23 cellular contexts compared by ENCODE assay signal in genomic region chr12:3017281-3017680, GRCh38. TPM values are rescaled to one million over a fixed set of nuclear protein-coding genes. Genes with fewer than 3 reads are reported as not detected.
DNase-seq lines count a peak whose midpoint lies in the region; ATAC-seq, FAIRE-seq and TF ChIP-seq lines count a peak whose summit lies in the region.
"Had no signal": no experiment of that assay in that cellular context is flagged by ENCODE, and none has a peak within 500 bp of the region (broad histone marks: within the 10 kb centered on the region; RNA-seq: fewer than 3 reads in every experiment).

No MANE protein-coding gene starts in this region.

- H3K4me1 ChIP-seq in HepG2 (ENCODE audit: insufficient read depth, low read length) (no peaks in the 10 kb centered on the region), right lobe of liver (no peaks in the 10 kb centered on the region), osteoblast (ENCODE audit: insufficient read depth, low read length) (peaks cover 6% of the 10 kb centered on the region)
- H3K4me1 ChIP-seq: BE2C, Caco-2 had no signal

- TF ChIP-seq EP300 in HepG2 (IDR thresholded peaks at IDR 0.05; ENCODE audit: low read depth in 2 of 2, low read length in 2 of 2) (no peak), HepG2 (CRISPR knock-in tag; IDR thresholded peaks at IDR 0.05; ENCODE audit: borderline replicate concordance) (no peak)

- WGBS in HepG2 (ENCODE audit: low lambda C conversion rate), result 100% methylated on average over 5 of the region's 11 CpGs
- no CpG with 5 or more reads among the region's 11 CpGs for WGBS in right lobe of liver (ENCODE audit: insufficient coverage, low coverage, low lambda C conversion rate, missing lambda C conversion rate)

- no peak for TF ChIP-seq CTCF in HepG2 (CRISPR knock-in tag; IDR thresholded peaks at IDR 0.05)
- TF ChIP-seq CTCF in right lobe of liver (IDR thresholded peaks at IDR 0.05), result no peak
- no peak for TF ChIP-seq CTCF in osteoblast (IDR thresholded peaks at IDR 0.05; ENCODE audit: extremely low read depth, low read depth, low read length)

- TF ChIP-seq RAD21 in HepG2 (CRISPR knock-in tag; IDR thresholded peaks at IDR 0.05), result no peak

- no peaks in the 10 kb centered on the region for H3K9me3 ChIP-seq in HepG2 (ENCODE audit: low read length)
- no peaks in the 10 kb centered on the region for H3K9me3 ChIP-seq in right lobe of liver
- no peaks in the 10 kb centered on the region for H3K9me3 ChIP-seq in osteoblast (ENCODE audit: low read depth, low read length)
- H3K9me3 ChIP-seq: BE2C, BLaER1, Caco-2 had no signal

- H3K4me3 ChIP-seq in HepG2 (replicated peaks in 1 of 3; ENCODE audit: insufficient read depth in 1 of 3, low read depth in 2 of 3, low read length in 3 of 3) (no peak overlapping the region), right lobe of liver (no peak overlapping the region), osteoblast (ENCODE audit: insufficient read depth, low read length) (no peak overlapping the region)
- H3K4me3 ChIP-seq: BLaER1 had no signal

- no peak for FAIRE-seq in HepG2 (lab: Jason Lieb, UNC)
- FAIRE-seq: A204.1, D721Med, G401.6, GM12891, GM18507 had no signal

- CTCF ChIA-PET in HepG2 (lab: Yijun Ruan, JAX; ENCODE audit: low intra/inter-chr PET ratio, low total read pairs), result no interaction called here

- no peak for TF ChIP-seq POLR2A in HepG2 (IDR thresholded peaks at IDR 0.05; ENCODE audit: insufficient read depth in 1 of 2, low read depth in 2 of 2, low read length in 2 of 2)
- no peak for TF ChIP-seq POLR2A in right lobe of liver (IDR thresholded peaks at IDR 0.05)

- POLR2A ChIA-PET in HepG2 (lab: Yijun Ruan, JAX), result no interaction called here

- no peak overlapping the region for H3K27ac ChIP-seq in HepG2 (ENCODE audit: extremely low read length, insufficient read depth, low read length)
- H3K27ac ChIP-seq in right lobe of liver, result no peak overlapping the region
- no peak overlapping the region for H3K27ac ChIP-seq in osteoblast (ENCODE audit: low read depth, low read length)
- H3K27ac ChIP-seq in substantia nigra (ENCODE audit: low read depth, low read length, poor library complexity, severe bottlenecking), result no peak overlapping the region
- H3K27ac ChIP-seq: BLaER1 had no signal

- DNase-seq in HepG2 (ENCODE audit: low spot score) (no peak), right lobe of liver (no peak), islet precursor cell (peak; percentile 58), osteoblast (ENCODE audit: insufficient read length, low spot score, missing footprints) (peak; percentile 41), substantia nigra (lab: John Stamatoyannopoulos, UW) (no peak), OCI-M2 (lab: John Stamatoyannopoulos, UW; ENCODE audit: unreplicated experiment) (no peak)
- DNase-seq: 8988T; ACHN; BE2C; C1 segment of cervical spinal cord; Caco-2; Calu3; CD4-positive, alpha-beta memory T cell; CD4-positive, CD25-positive, alpha-beta regulatory T cell; DMS79 treated with DMSO at 0.1 percent for 48 hours; GF-D8 had no signal

- H3K36me3 ChIP-seq in HepG2 (replicated peaks in 1 of 2; ENCODE audit: control insufficient read depth in 1 of 2, insufficient read depth in 2 of 2, low read length in 2 of 2), result peaks cover 48 to 85% of the 10 kb centered on the region in 2 experiments
- H3K36me3 ChIP-seq in right lobe of liver, result no peaks in the 10 kb centered on the region
- H3K36me3 ChIP-seq in osteoblast (ENCODE audit: insufficient read depth, low read length), result peaks cover 37% of the 10 kb centered on the region
- H3K36me3 ChIP-seq: BE2C had no signal

- intact Hi-C loops in HepG2 (cut with micrococcal nuclease; ENCODE audit: unreplicated experiment), result no loop called here
- intact Hi-C loops in right lobe of liver (cut with DNase I), result no loop called here

- H3K27me3 ChIP-seq in HepG2 (ENCODE audit: control insufficient read depth in 1 of 2, insufficient read depth in 2 of 2, low read length in 2 of 2) (no peaks in the 10 kb centered on the region), right lobe of liver (no peaks in the 10 kb centered on the region), osteoblast (ENCODE audit: insufficient read depth, low read length) (no peaks in the 10 kb centered on the region)
- H3K27me3 ChIP-seq: BE2C, BLaER1 had no signal

- no peak for ATAC-seq in HepG2
- no peak for ATAC-seq in right lobe of liver

- in situ Hi-C loops in HepG2 (cut with HindIII; ENCODE audit: extremely low pct_ligation_motif_present, low pct_unique_long_range_greater_than_20kb), result no loop called here

- H4K20me1 ChIP-seq in HepG2 (ENCODE audit: insufficient read depth, low read length), result no peaks in the 10 kb centered on the region
- H4K20me1 ChIP-seq in osteoblast (ENCODE audit: insufficient read depth, low read length), result peaks cover 5% of the 10 kb centered on the region

- H3K4me2 ChIP-seq in HepG2 (ENCODE audit: low read depth, low read length) (no peak overlapping the region), osteoblast (ENCODE audit: insufficient read depth, low read length) (no peak overlapping the region)
- H3K4me2 ChIP-seq: BLaER1 had no signal

- H2AFZ ChIP-seq in HepG2 (ENCODE audit: low read length), result no peak overlapping the region
- no peak overlapping the region for H2AFZ ChIP-seq in osteoblast (ENCODE audit: low read length)

- BruUV-seq in HepG2 (replicated peaks; lab: Mats Ljungman, UMichigan), result no TSS peak

- H3K9ac ChIP-seq in HepG2 (ENCODE audit: insufficient read depth, low read depth, low read length), result no peak overlapping the region
- H3K9ac ChIP-seq: BLaER1 had no signal

- H3K79me2 ChIP-seq in HepG2 (ENCODE audit: insufficient read depth, low read length), result no peaks in the 10 kb centered on the region
- no peaks in the 10 kb centered on the region for H3K79me2 ChIP-seq in osteoblast (ENCODE audit: insufficient read depth, low read length)

TF ChIP-seq in HepG2, 621 proteins besides CTCF, POLR2A, EP300 and RAD21:
- peak; percentile 57 for TF ChIP-seq AGO2 (optimal IDR thresholded peaks at IDR 0.05; ENCODE audit: low read depth, low read length)
- no peak for TF ChIP-seq ESRRA (CRISPR knock-in tag; IDR thresholded peaks at IDR 0.05; ENCODE audit: low read depth)

RNA-seq across cellular contexts. Expression of gene TEAD4, which starts 58.1 kb away (rescaled TPM):
- 45.0 and 46.3 TPM in 2 replicates for total RNA-seq in HepG2 (2016; rRNA removed; fragmentation: Illumina TruSeq; extraction: Trizol)
- total RNA-seq in HepG2 (2016; cell fraction: cytosol; rRNA removed; fragmentation: Illumina TruSeq; extraction: Trizol; ENCODE audit: low read depth), result 31.3 and 31.6 TPM in 2 replicates
- 41.0 and 43.4 TPM in 2 replicates for total RNA-seq in HepG2 (2016; cell fraction: insoluble cytoplasmic fraction; rRNA removed; fragmentation: Illumina TruSeq; extraction: Trizol)
- total RNA-seq in HepG2 (2016; cell fraction: membrane; rRNA removed; fragmentation: Illumina TruSeq; extraction: Trizol), result 47.9 and 52.9 TPM in 2 replicates
- total RNA-seq in HepG2 (2016; cell fraction: nucleus; rRNA removed; fragmentation: Illumina TruSeq; extraction: Trizol), result 26.7 and 27.0 TPM in 2 replicates
- polyA plus RNA-seq in HepG2 (2011; rRNA removed), result 65.0 and 69.4 TPM in 2 replicates
- polyA plus RNA-seq in HepG2 (2011; cell fraction: cytosol; rRNA removed), result 49.1 and 69.9 TPM in 2 replicates
- polyA plus RNA-seq in HepG2 (2011; cell fraction: nucleus; rRNA removed), result 98.9 and 143 TPM in 2 replicates
- polyA plus RNA-seq in HepG2 (2012), result 44.1 and 49.0 TPM in 2 replicates
- 52.8 and 61.8 TPM in 2 replicates for polyA plus RNA-seq in HepG2 (2016; cell fraction: cytosol; fragmentation: Illumina TruSeq; extraction: Trizol; ENCODE audit: low read depth)
- 57.1 and 65.3 TPM in 2 replicates for polyA plus RNA-seq in HepG2 (2016; cell fraction: insoluble cytoplasmic fraction; fragmentation: Illumina TruSeq; extraction: Trizol; ENCODE audit: low read depth)
- 66.9 and 70.7 TPM in 2 replicates for polyA plus RNA-seq in HepG2 (2016; cell fraction: membrane; fragmentation: Illumina TruSeq; extraction: Trizol; ENCODE audit: low read depth)
- 60.4 and 66.8 TPM in 2 replicates for polyA plus RNA-seq in HepG2 (2016; cell fraction: nucleus; fragmentation: Illumina TruSeq; extraction: Trizol; ENCODE audit: insufficient read depth, low read depth)
- polyA minus RNA-seq in HepG2 (2011; rRNA and poly(A)+ RNA removed; ENCODE audit: low replicate concordance), result 40.4 and 71.0 TPM in 2 replicates
- 35.9 and 41.1 TPM in 2 replicates for polyA minus RNA-seq in HepG2 (2011; cell fraction: cytosol; rRNA and poly(A)+ RNA removed)
- 26.0 and 28.0 TPM in 2 replicates for polyA minus RNA-seq in HepG2 (2011; cell fraction: nucleus; rRNA and poly(A)+ RNA removed)
- total RNA-seq in right lobe of liver, result 1 to 10 TPM in 4 of 6 experiments, under 1 TPM in 2; 0.81 to 8.5 (median 3.0) TPM
- 15.2 and 16.2 TPM in 2 replicates for total RNA-seq in osteoblast
- total RNA-seq: CD4-positive, alpha-beta memory T cell; CD4-positive, CD25-positive, alpha-beta regulatory T cell had no signal
- polyA plus RNA-seq: CD14-positive monocyte; CD4-positive, alpha-beta memory T cell; CD4-positive, CD25-positive, alpha-beta regulatory T cell had no signal

RNA-seq across cellular contexts. Expression of gene TSPAN9, which starts 59.9 kb away (rescaled TPM):
- 11.6 and 18.1 TPM in 2 replicates for total RNA-seq in HepG2 (2016; rRNA removed; fragmentation: Illumina TruSeq; extraction: Trizol)
- total RNA-seq in HepG2 (2016; cell fraction: cytosol; rRNA removed; fragmentation: Illumina TruSeq; extraction: Trizol; ENCODE audit: low read depth), result 2.5 and 3.1 TPM in 2 replicates
- 9.6 and 21.5 TPM in 2 replicates for total RNA-seq in HepG2 (2016; cell fraction: insoluble cytoplasmic fraction; rRNA removed; fragmentation: Illumina TruSeq; extraction: Trizol)
- 4.4 and 4.6 TPM in 2 replicates for total RNA-seq in HepG2 (2016; cell fraction: membrane; rRNA removed; fragmentation: Illumina TruSeq; extraction: Trizol)
- 16.9 and 19.5 TPM in 2 replicates for total RNA-seq in HepG2 (2016; cell fraction: nucleus; rRNA removed; fragmentation: Illumina TruSeq; extraction: Trizol)
- polyA plus RNA-seq in HepG2 (2011; rRNA removed), result 42.3 and 58.2 TPM in 2 replicates
- polyA plus RNA-seq in HepG2 (2011; cell fraction: cytosol; rRNA removed), result 38.6 and 41.6 TPM in 2 replicates
- polyA plus RNA-seq in HepG2 (2011; cell fraction: nucleus; rRNA removed), result 55.3 and 55.7 TPM in 2 replicates
- polyA plus RNA-seq in HepG2 (2012), result 27.2 and 58.7 TPM in 2 replicates
- 2.2 and 3.0 TPM in 2 replicates for polyA plus RNA-seq in HepG2 (2016; cell fraction: cytosol; fragmentation: Illumina TruSeq; extraction: Trizol; ENCODE audit: low read depth)
- 9.6 and 13.8 TPM in 2 replicates for polyA plus RNA-seq in HepG2 (2016; cell fraction: insoluble cytoplasmic fraction; fragmentation: Illumina TruSeq; extraction: Trizol; ENCODE audit: low read depth)
- 4.1 TPM in 2 replicates for polyA plus RNA-seq in HepG2 (2016; cell fraction: membrane; fragmentation: Illumina TruSeq; extraction: Trizol; ENCODE audit: low read depth)
- polyA plus RNA-seq in HepG2 (2016; cell fraction: nucleus; fragmentation: Illumina TruSeq; extraction: Trizol; ENCODE audit: insufficient read depth, low read depth), result 31.0 and 34.1 TPM in 2 replicates
- 9.4 and 96.3 TPM in 2 replicates for polyA minus RNA-seq in HepG2 (2011; rRNA and poly(A)+ RNA removed; ENCODE audit: low replicate concordance)
- polyA minus RNA-seq in HepG2 (2011; cell fraction: cytosol; rRNA and poly(A)+ RNA removed), result 25.1 and 32.3 TPM in 2 replicates
- 27.2 and 29.7 TPM in 2 replicates for polyA minus RNA-seq in HepG2 (2011; cell fraction: nucleus; rRNA and poly(A)+ RNA removed)
- 10 to 100 TPM; 23.7 to 53.2 (median 39.8) TPM for total RNA-seq in right lobe of liver
- total RNA-seq in osteoblast, result 12.1 and 13.0 TPM in 2 replicates
- polyA plus RNA-seq: CD4-positive, alpha-beta memory T cell had no signal

Comparison
In these comparisons a context has a peak if more than half of its experiments do, and no peak if none do; other contexts are left out.
1. DNase-seq: peak in islet precursor cell (single experiment) and osteoblast (single experiment); none in HepG2 (single experiment), right lobe of liver (0 of 3), substantia nigra (0 of 49) and OCI-M2 (single experiment).